In genomic region chr9:94899464-94900221, GRCh38 we compare ENCODE assay signal across 1 cellular context.
TF ChIP-seq lines count a peak whose summit lies in the region.

No MANE protein-coding gene starts in this region.

TF ChIP-seq in HepG2, 621 proteins besides CTCF, POLR2A, EP300 and RAD21 (continued from another document and continues in another):
- TF ChIP-seq ZNF597 (CRISPR knock-in tag; IDR thresholded peaks at IDR 0.05) (no peak), FOSL2 (CRISPR knock-in tag; IDR thresholded peaks at IDR 0.05) (peak; percentile 94), ZNF775 (CRISPR knock-in tag; IDR thresholded peaks at IDR 0.05; ENCODE audit: borderline replicate concordance) (no peak), ZNF557 (CRISPR knock-in tag; IDR thresholded peaks at IDR 0.05) (0 out of 2 replicates have a peak, but pooled peaks have one; percentile 62), ZNF644 (CRISPR knock-in tag; IDR thresholded peaks at IDR 0.05; ENCODE audit: low read depth) (no peak), CSRNP1 (CRISPR knock-in tag; IDR thresholded peaks at IDR 0.05) (no peak), TERF1 (CRISPR knock-in tag; IDR thresholded peaks at IDR 0.05) (no peak), SP2 (CRISPR knock-in tag; IDR thresholded peaks at IDR 0.05) (no peak), HOXA5 (CRISPR knock-in tag; IDR thresholded peaks at IDR 0.05) (peak; percentile 69; the same call in 1 of the 2 replicates), KLF12 (CRISPR knock-in tag; IDR thresholded peaks at IDR 0.05; ENCODE audit: borderline replicate concordance) (no peak), ZNF17 (CRISPR knock-in tag; IDR thresholded peaks at IDR 0.05) (no peak), KAT7 (CRISPR knock-in tag; IDR thresholded peaks at IDR 0.05; ENCODE audit: borderline replicate concordance) (no peak), YY1 (IDR thresholded peaks at IDR 0.05; ENCODE audit: insufficient read depth, insufficient replicate concordance, low read depth, low read length) (no peak), ZNF773 (CRISPR knock-in tag; IDR thresholded peaks at IDR 0.05; ENCODE audit: borderline replicate concordance) (no peak), ADNP (CRISPR knock-in tag; IDR thresholded peaks at IDR 0.05) (0 out of 2 replicates have a peak, but pooled peaks have one; percentile 48), PHF21A (CRISPR knock-in tag; IDR thresholded peaks at IDR 0.05) (peak; percentile 79; the same call in 1 of the 2 replicates), FOXJ3 (CRISPR knock-in tag; IDR thresholded peaks at IDR 0.05; ENCODE audit: borderline replicate concordance) (no peak), KLF6 (CRISPR knock-in tag; IDR thresholded peaks at IDR 0.05) (no peak), HES4 (CRISPR knock-in tag; IDR thresholded peaks at IDR 0.05; ENCODE audit: borderline replicate concordance) (no peak), MBNL3 (CRISPR knock-in tag; conservative IDR thresholded peaks at IDR 0.05) (no peak), ZFP36L1 (CRISPR knock-in tag; IDR thresholded peaks at IDR 0.05) (no peak), BRCA1 (CRISPR knock-in tag; IDR thresholded peaks at IDR 0.05) (no peak), PAF1 (CRISPR knock-in tag; IDR thresholded peaks at IDR 0.05) (no peak), ZNF7 (CRISPR knock-in tag; IDR thresholded peaks at IDR 0.05) (no peak), TBL1XR1 (IDR thresholded peaks at IDR 0.05; ENCODE audit: borderline replicate concordance, low read length, partially characterized antibody) (peak; percentile 16), SATB2 (CRISPR knock-in tag; IDR thresholded peaks at IDR 0.05) (no peak), LCORL (IDR thresholded peaks at IDR 0.05) (no peak), LCORL (CRISPR knock-in tag; IDR thresholded peaks at IDR 0.05) (peak; percentile 74), KLF16 (CRISPR knock-in tag; IDR thresholded peaks at IDR 0.05) (peak in 1 of 2 experiments; percentile 44; a peak in 1 of 4 replicates), ZBTB25 (CRISPR knock-in tag; IDR thresholded peaks at IDR 0.05) (no peak), TP53 (CRISPR knock-in tag; conservative IDR thresholded peaks at IDR 0.05) (0 out of 2 replicates have a peak, but pooled peaks have one; percentile 34), HNF1B (CRISPR knock-in tag; IDR thresholded peaks at IDR 0.05) (0 out of 2 replicates have a peak, but pooled peaks have one; percentile 72), SPEN (CRISPR knock-in tag; IDR thresholded peaks at IDR 0.05; ENCODE audit: low read depth) (no peak), ZNF292 (CRISPR knock-in tag; IDR thresholded peaks at IDR 0.05; ENCODE audit: borderline replicate concordance, low read depth) (peak; percentile 52; the same call in 1 of the 2 replicates), ASH2L (IDR thresholded peaks at IDR 0.05; ENCODE audit: insufficient read length, low read depth, low read length) (peak; percentile 57), HNRNPL (IDR thresholded peaks at IDR 0.05; ENCODE audit: low read depth, low read length) (no peak), ZNF317 (CRISPR knock-in tag; IDR thresholded peaks at IDR 0.05) (no peak), ZNF652 (CRISPR knock-in tag; IDR thresholded peaks at IDR 0.05; ENCODE audit: borderline replicate concordance, low read depth) (peak; percentile 18; the same call in 1 of the 2 replicates), CREB1 (IDR thresholded peaks at IDR 0.05) (no peak), CREB1 (CRISPR knock-in tag; IDR thresholded peaks at IDR 0.05) (peak; percentile 46; the same call in 1 of the 2 replicates), ZNF770 (CRISPR knock-in tag; IDR thresholded peaks at IDR 0.05) (peak; percentile 36; the same call in 1 of the 2 replicates), ISX (CRISPR knock-in tag; conservative IDR thresholded peaks at IDR 0.05) (0 out of 2 replicates have a peak, but pooled peaks have one; percentile 56), ZBTB38 (CRISPR knock-in tag; IDR thresholded peaks at IDR 0.05) (no peak), GATAD1 (CRISPR knock-in tag; IDR thresholded peaks at IDR 0.05) (peak; percentile 16; the same call in 1 of the 2 replicates), CCDC6 (CRISPR knock-in tag; IDR thresholded peaks at IDR 0.05) (no peak), ZNF543 (CRISPR knock-in tag; IDR thresholded peaks at IDR 0.05) (no peak), ELF3 (CRISPR knock-in tag; IDR thresholded peaks at IDR 0.05) (peak; percentile 66), ZNF639 (CRISPR knock-in tag; conservative IDR thresholded peaks at IDR 0.05) (no peak), FUBP1 (CRISPR knock-in tag; IDR thresholded peaks at IDR 0.05; ENCODE audit: borderline replicate concordance) (no peak), PLRG1 (conservative IDR thresholded peaks at IDR 0.05) (no peak), ZNF138 (CRISPR knock-in tag; IDR thresholded peaks at IDR 0.05; ENCODE audit: low read depth) (no peak), MED1 (CRISPR knock-in tag; IDR thresholded peaks at IDR 0.05) (peak; percentile 88), ZNF33B (CRISPR knock-in tag; IDR thresholded peaks at IDR 0.05) (0 out of 2 replicates have a peak, but pooled peaks have one; percentile 53), ZNF264 (CRISPR knock-in tag; IDR thresholded peaks at IDR 0.05) (no peak), JUN (CRISPR knock-in tag; IDR thresholded peaks at IDR 0.05) (peak; percentile 76; the same call in 1 of the 2 replicates), ZSCAN30 (CRISPR knock-in tag; IDR thresholded peaks at IDR 0.05) (no peak), DBP (CRISPR knock-in tag; IDR thresholded peaks at IDR 0.05; ENCODE audit: not compliant biosample characterization) (no peak), ZBTB7B (CRISPR knock-in tag; IDR thresholded peaks at IDR 0.05) (peak; percentile 65), BRD4 (CRISPR knock-in tag; IDR thresholded peaks at IDR 0.05) (no peak), FOSL1 (CRISPR knock-in tag; IDR thresholded peaks at IDR 0.05; ENCODE audit: borderline replicate concordance) (peak; percentile 86; the same call in 1 of the 2 replicates), ZFAT (CRISPR knock-in tag; conservative IDR thresholded peaks at IDR 0.05) (no peak), ELK4 (CRISPR knock-in tag; IDR thresholded peaks at IDR 0.05; ENCODE audit: borderline replicate concordance) (no peak), NPAS2 (CRISPR knock-in tag; IDR thresholded peaks at IDR 0.05; ENCODE audit: borderline replicate concordance) (no peak), ZMYM3 (CRISPR knock-in tag; IDR thresholded peaks at IDR 0.05) (peak; percentile 76)
